Comparison of ENCODE assay signal across 7 cellular contexts in the genomic region with DNA sequence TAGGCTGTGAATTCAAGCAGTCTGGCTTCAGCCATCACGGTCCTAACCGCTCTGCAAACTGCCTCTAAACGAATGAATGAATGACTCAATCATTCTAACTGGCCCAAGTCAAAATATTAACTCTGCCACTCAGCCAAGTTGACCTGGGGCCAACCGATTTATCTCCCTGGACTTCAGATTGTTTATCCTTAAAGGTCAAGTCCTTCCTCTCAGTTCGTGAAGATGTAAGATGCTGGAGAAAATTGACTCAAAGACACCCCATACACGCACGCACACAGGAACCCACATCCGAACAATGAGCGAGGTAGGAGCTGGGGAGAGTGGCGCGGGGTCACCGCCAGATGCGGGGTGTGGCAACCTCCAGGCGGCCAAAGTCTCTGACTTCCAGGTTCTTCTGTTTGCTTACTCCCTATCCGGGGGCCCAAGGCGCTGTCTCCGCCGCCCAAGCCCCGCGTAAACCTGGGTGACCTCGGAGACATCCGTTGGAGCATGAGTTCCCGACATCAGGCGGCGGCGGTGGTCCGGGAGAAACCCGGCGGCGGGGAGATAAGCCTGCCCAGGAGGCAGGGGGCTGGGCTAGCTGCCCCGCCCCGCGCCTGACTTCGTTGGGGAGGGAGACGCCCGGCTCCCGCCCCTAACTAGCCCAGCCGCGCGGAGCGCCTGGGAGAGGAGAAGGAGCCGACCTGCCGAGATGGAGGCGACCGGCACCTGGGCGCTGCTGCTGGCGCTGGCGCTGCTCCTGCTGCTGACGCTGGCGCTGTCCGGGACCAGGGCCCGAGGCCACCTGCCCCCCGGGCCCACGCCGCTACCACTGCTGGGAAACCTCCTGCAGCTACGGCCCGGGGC. TPM values are rescaled to one million over a fixed set of nuclear protein-coding genes. Genes with fewer than 3 reads are reported as not detected.
DNase-seq lines count a peak whose midpoint lies in the region; ATAC-seq, FAIRE-seq and TF ChIP-seq lines count a peak whose summit lies in the region.

CYP2S1 (plus strand) TSS at position 646 of the 846 bp plus-strand sequence; CDS start at position 692, 46 bp downstream.

- 1 to 4% (median 3%) methylated on average over 40 to 57 of the region's 57 CpGs for WGBS in small intestine, 3 donors

- peaks cover 21% of the 10 kb centered on the region for H3K4me1 Mint-ChIP-seq in activated CD8-positive, alpha-beta T cell treated with anti-CD3 and anti-CD28 coated beads, Interleukin-2, amount 10 ng/mL, durations not matched to agents 7 days and 5 days (ENCODE audit: low read depth)

- H3K27ac ChIP-seq in HL-60 (replicated peaks) (no peak within 1 kb of the TSS), left ventricle myocardium inferior (replicated peaks) (no peak within 1 kb of the TSS), small intestine (ENCODE audit: low read depth in 1 of 2, low read length in 1 of 2) (peak within 1 kb of the TSS; percentile 61 to 67)

- H3K27me3 ChIP-seq in HL-60 (ENCODE audit: insufficient read depth, poor library complexity, severe bottlenecking) (peaks cover 26% of the 10 kb centered on the region), left ventricle myocardium inferior (ENCODE audit: low read depth) (peaks cover 93% of the 10 kb centered on the region), small intestine (ENCODE audit: control insufficient read depth in 2 of 2, insufficient read depth in 2 of 2, low read length in 2 of 2) (no peaks in the 10 kb centered on the region)

- POLR2A ChIA-PET in activated CD8-positive, alpha-beta T cell treated with anti-CD3 and anti-CD28 coated beads, Interleukin-2, amount 10 ng/mL, durations not matched to agents 7 days and 5 days (lab: Charles Lee) = no interaction called here

- H3K4me3 Mint-ChIP-seq in activated CD8-positive, alpha-beta T cell treated with anti-CD3 and anti-CD28 coated beads, Interleukin-2, amount 10 ng/mL, durations not matched to agents 7 days and 5 days = peak within 1 kb of the TSS; percentile 40

- TF ChIP-seq CTCF in HL-60 (IDR thresholded peaks at IDR 0.05; ENCODE audit: insufficient read depth, low read length) (no peak), left ventricle myocardium inferior (IDR thresholded peaks at IDR 0.05; ENCODE audit: borderline replicate concordance) (no peak)

- no peaks in the 10 kb centered on the region for H3K9me3 Mint-ChIP-seq in activated CD8-positive, alpha-beta T cell treated with anti-CD3 and anti-CD28 coated beads, Interleukin-2, amount 10 ng/mL, durations not matched to agents 7 days and 5 days (ENCODE audit: insufficient read depth)

- H3K36me3 Mint-ChIP-seq in activated CD8-positive, alpha-beta T cell treated with anti-CD3 and anti-CD28 coated beads, Interleukin-2, amount 10 ng/mL, durations not matched to agents 7 days and 5 days (ENCODE audit: low read depth) = no peaks in the 10 kb centered on the region

- peak; percentile 73 for ATAC-seq in activated CD8-positive, alpha-beta T cell treated with anti-CD3 and anti-CD28 coated beads, Interleukin-2, amount 10 ng/mL, durations not matched to agents 7 days and 5 days

- no peak within 1 kb of the TSS for H3K27ac Mint-ChIP-seq in activated CD8-positive, alpha-beta T cell treated with anti-CD3 and anti-CD28 coated beads, Interleukin-2, amount 10 ng/mL, durations not matched to agents 7 days and 5 days

- peaks cover 6% of the 10 kb centered on the region for H3K4me1 ChIP-seq in left ventricle myocardium inferior
- peaks cover 0 to 2% of the 10 kb centered on the region in 2 donors for H3K4me1 ChIP-seq in small intestine (ENCODE audit: control insufficient read depth in 2 of 2, insufficient read depth in 1 of 2, low read depth in 1 of 2, low read length in 1 of 2)

- H3K27me3 Mint-ChIP-seq in activated CD8-positive, alpha-beta T cell treated with anti-CD3 and anti-CD28 coated beads, Interleukin-2, amount 10 ng/mL, durations not matched to agents 7 days and 5 days (ENCODE audit: low read depth) = peaks cover 40% of the 10 kb centered on the region

- CTCF ChIA-PET in activated CD8-positive, alpha-beta T cell treated with anti-CD3 and anti-CD28 coated beads, Interleukin-2, amount 10 ng/mL, durations not matched to agents 7 days and 5 days (lab: Charles Lee) = interaction anchor here (1.4 kb wide), 1 partner anchor 10 kb away, joined by 4 read pairs; no protein-coding TSS in a partner anchor

- no peak for DNase-seq in HL-60 (ENCODE audit: low read depth in 1 of 2, low spot score in 1 of 2)
- DNase-seq in activated CD8-positive, alpha-beta T cell treated with anti-CD3 and anti-CD28 coated beads, Interleukin-2, amount 10 ng/mL, durations not matched to agents 7 days and 5 days = peak; percentile 29
- DNase-seq in left ventricle myocardium inferior = no peak
- DNase-seq in small intestine = peak; percentile 83
- no peak for DNase-seq in GM19238 (ENCODE audit: insufficient read length, low spot score)
- no peak for DNase-seq in DMS 273 treated with DMSO at 0.1 percent for 48 hours (lab: John Stamatoyannopoulos, UW)
- no peak for DNase-seq in NCI-H446 treated with DMSO at 0.1 percent for 48 hours (lab: John Stamatoyannopoulos, UW)

- no peaks in the 10 kb centered on the region for H3K9me3 ChIP-seq in left ventricle myocardium inferior (replicated peaks)
- H3K9me3 ChIP-seq in small intestine (ENCODE audit: control insufficient read depth, low read depth) = no peaks in the 10 kb centered on the region

- H3K4me3 ChIP-seq in HL-60 (replicated peaks; ENCODE audit: insufficient read depth, low read length) = peak within 1 kb of the TSS; percentile 30
- peak within 1 kb of the TSS; percentile 48 for H3K4me3 ChIP-seq in left ventricle myocardium inferior
- H3K4me3 ChIP-seq in small intestine (ENCODE audit: low read depth in 1 of 2, low read length in 2 of 2) = peak within 1 kb of the TSS; percentile 36 to 80

- H3K36me3 ChIP-seq in left ventricle myocardium inferior (no peaks in the 10 kb centered on the region), small intestine (ENCODE audit: control insufficient read depth in 2 of 2, insufficient read depth in 2 of 2, low read length in 2 of 2) (peaks cover under 1 to 2% of the 10 kb centered on the region in 2 donors)

- intact Hi-C loops in left ventricle myocardium inferior (cut with micrococcal nuclease) = no loop called here

- no peak for FAIRE-seq in small intestine (lab: Jason Lieb, UNC)

RNA-seq across cellular contexts. Expression of gene CYP2S1, which starts in this region (rescaled TPM):
- under 1 TPM; 0.83 to 0.95 TPM for total RNA-seq in activated CD8-positive, alpha-beta T cell treated with anti-CD3 and anti-CD28 coated beads, Interleukin-2, amount 10 ng/mL, durations not matched to agents 7 days and 5 days
- 0.44 TPM for total RNA-seq in left ventricle myocardium inferior
- polyA plus RNA-seq in small intestine = 10 to 100 TPM; 33.7 to 76.7 (median 57.0) TPM

Comparison
In these comparisons a context has a peak if more than half of its experiments do, and no peak if none do; other contexts are left out.
1. Peak in DNase-seq and ATAC-seq in activated CD8-positive, alpha-beta T cell treated with anti-CD3 and anti-CD28 coated beads, Interleukin-2, amount 10 ng/mL, durations not matched to agents 7 days and 5 days; RNA of the gene not detected or under 1 TPM.
2. H3K27ac ChIP-seq: peak in small intestine (2 of 2); none in HL-60 (single experiment) and left ventricle myocardium inferior (single experiment).
3. Peak in every context shown above with its lines, with median percentiles within 50 percentile points of each other: H3K4me3 ChIP-seq.